Comparison of ENCODE assay signal across 8 cellular contexts in genomic region chr20:63657937-63658748, GRCh38.
DNase-seq lines count a peak whose midpoint lies in the region; ATAC-seq and TF ChIP-seq lines count a peak whose summit lies in the region.

Gene RTEL1, plus strand, starts transcription at chr20:63658312. Its CDS starts 1,091 bp downstream, at chr20:63659403.

- H3K4me3 ChIP-seq in ACC112 (ENCODE audit: low read depth, low read length) (peak within 1 kb of the TSS; percentile 86), iPS-18c (ENCODE audit: insufficient read depth, low read depth, low read length) (peak within 1 kb of the TSS; percentile 100), skin epidermis (peak within 1 kb of the TSS; percentile 55 to 80 (median 70))

- peak within 1 kb of the TSS; percentile 96 for H2AFZ ChIP-seq in ACC112 (ENCODE audit: low read length, unreplicated experiment)

- H3K36me3 ChIP-seq in ACC112 (ENCODE audit: insufficient read depth, low read length), result no peaks in the 10 kb centered on the region

- no peaks in the 10 kb centered on the region for H3K27me3 ChIP-seq in ACC112 (ENCODE audit: insufficient read depth, low read length)

- TF ChIP-seq CTCF in VCaP (conservative IDR thresholded peaks at IDR 0.05), result no peak

- H3K4me1 ChIP-seq in ACC112 (ENCODE audit: control insufficient read depth, insufficient read depth, low read length, unreplicated experiment), result peaks cover 14% of the 10 kb centered on the region

- no peaks in the 10 kb centered on the region for H3K9me3 ChIP-seq in iPS-18c (ENCODE audit: control insufficient read depth, insufficient read depth, low read length)

- DNase-seq in NCI-H2196 treated with DMSO at 0.1 percent for 48 hours (lab: John Stamatoyannopoulos, UW; ENCODE audit: unreplicated experiment) (peak; percentile 78), T47D (ENCODE audit: low read depth in 1 of 2, low spot score in 1 of 2) (peak; percentile 96 to 98)

- H3K79me2 ChIP-seq in ACC112 (ENCODE audit: control insufficient read depth, insufficient read depth, low read length, unreplicated experiment), result peaks cover 20% of the 10 kb centered on the region

- in situ Hi-C loops in T47D (cut with HindIII; ENCODE audit: low pct_unique_long_range_greater_than_20kb, low sequenced_read_pairs), result no loop called here

- peak; percentile 85 for ATAC-seq in GM18867 (IDR thresholded peaks at IDR 0.05; ENCODE audit: unreplicated experiment)
- ATAC-seq in HG03103 (IDR thresholded peaks at IDR 0.05; ENCODE audit: low read depth, unreplicated experiment), result peak; percentile 75

- peak within 1 kb of the TSS; percentile 69 for H3K27ac ChIP-seq in ACC112 (ENCODE audit: low read depth, low read length)
- peak within 1 kb of the TSS; percentile 83 for H3K27ac ChIP-seq in VCaP
- peak within 1 kb of the TSS; percentile 69 to 96 (median 88) for H3K27ac ChIP-seq in skin epidermis

Comparison
In these comparisons a context has a peak if more than half of its experiments do, and no peak if none do; other contexts are left out.
1. Peak in every context shown above with its lines: DNase-seq, ATAC-seq, H3K4me3 ChIP-seq and H3K27ac ChIP-seq.